Comparison of ENCODE assay signal across 8 cellular contexts in genomic region chr6:10146723-10147451, GRCh38.
DNase-seq lines count a peak whose midpoint lies in the region; ATAC-seq and TF ChIP-seq lines count a peak whose summit lies in the region.

No MANE protein-coding gene starts in this region.

- no peak for TF ChIP-seq CTCF in AG09309 (IDR thresholded peaks at IDR 0.05; ENCODE audit: control insufficient read depth, insufficient read depth, low read depth, low read length, missing control alignments)

- no peaks in the 10 kb centered on the region for H3K36me3 ChIP-seq in iPS-20b (ENCODE audit: insufficient read depth, low read depth, low read length)

- no peaks in the 10 kb centered on the region for H3K27me3 ChIP-seq in iPS-20b (ENCODE audit: insufficient read depth, low read length)

- no peak overlapping the region for H3K27ac ChIP-seq in iPS-20b (ENCODE audit: low read length)

- H3K4me1 ChIP-seq in iPS-20b (ENCODE audit: insufficient read depth, low read length): peaks cover 6% of the 10 kb centered on the region; the same call in 1 of the 2 replicates

- no peak overlapping the region for H3K9ac ChIP-seq in iPS-20b (ENCODE audit: low read depth, low read length)

- DNase-seq in AG09309 (ENCODE audit: low read depth): no peak
- peak; percentile 49 for DNase-seq in NCI-H2029 (lab: John Stamatoyannopoulos, UW)
- DNase-seq in amniotic stem cell (lab: John Stamatoyannopoulos, UW): peak; percentile 14
- DNase-seq in superior temporal gyrus (ENCODE audit: extremely low spot score): peak; percentile 77
- no peak for DNase-seq in activated CD4-positive, alpha-beta T cell treated with anti-CD3 and anti-CD28 coated beads, Interleukin-2, amount 50 U/mL, for 1 hour

- no peaks in the 10 kb centered on the region for H3K9me3 ChIP-seq in iPS-20b (ENCODE audit: insufficient read depth, low read depth, low read length)

- ATAC-seq in GM18511 (IDR thresholded peaks at IDR 0.05; ENCODE audit: unreplicated experiment) (peak; percentile 99), HG02840 (IDR thresholded peaks at IDR 0.05; ENCODE audit: low FRiP score, unreplicated experiment) (peak; percentile 62)

- peak overlapping the region; percentile 23 for H3K4me3 ChIP-seq in AG09309 (ENCODE audit: control insufficient read depth, low read depth, low read length)
- peak overlapping the region; percentile 48; the same call in 1 of the 2 replicates for H3K4me3 ChIP-seq in iPS-20b (ENCODE audit: low read length)

Comparison
In these comparisons a context has a peak if more than half of its experiments do, and no peak if none do; other contexts are left out.
1. DNase-seq: peak in NCI-H2029 (single experiment), amniotic stem cell (single experiment) and superior temporal gyrus (single experiment); none in AG09309 (single experiment) and activated CD4-positive, alpha-beta T cell treated with anti-CD3 and anti-CD28 coated beads, Interleukin-2, amount 50 U/mL, for 1 hour (single experiment).